In the genomic region with DNA sequence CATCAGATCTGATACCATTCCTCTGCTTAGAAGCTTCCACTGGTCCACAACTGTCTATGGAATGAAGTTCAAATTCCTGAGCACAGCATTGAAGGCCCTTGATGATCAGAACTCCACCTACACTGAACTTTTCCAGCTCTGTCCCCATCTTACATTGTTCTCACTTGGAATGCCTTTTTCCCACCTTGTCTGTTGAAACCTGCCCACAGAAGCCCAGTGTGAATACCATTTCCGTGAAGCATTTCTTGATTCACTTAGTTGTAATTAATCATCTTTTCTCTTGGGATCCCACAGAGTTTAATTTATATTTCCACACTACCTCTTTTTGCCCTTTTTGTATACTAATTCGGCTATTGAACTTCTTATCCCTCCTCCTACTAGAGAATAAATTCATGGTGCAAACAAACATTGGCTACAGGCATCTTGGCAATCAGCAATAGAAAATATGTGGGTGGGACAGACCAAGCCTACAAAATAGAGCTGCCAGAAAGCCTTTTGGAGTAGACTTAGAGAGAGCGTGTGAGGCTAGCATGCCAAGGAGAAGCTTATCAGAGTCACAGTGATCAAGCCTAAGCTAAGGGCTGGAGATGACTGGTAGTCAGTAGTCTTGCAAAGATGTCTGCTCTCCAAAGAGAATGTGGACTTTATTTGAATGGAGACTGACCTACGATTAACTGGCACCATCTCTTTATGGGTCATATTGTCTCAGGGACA, we compare ENCODE assay signal across 25 cellular contexts. TPM values are rescaled to one million over a fixed set of nuclear protein-coding genes. Genes with fewer than 3 reads are reported as not detected.
"Had no signal": no experiment of that assay in that cellular context is flagged by ENCODE, and none has a peak within 500 bp of the region (broad histone marks: within the 10 kb centered on the region; RNA-seq: fewer than 3 reads in every experiment).

No MANE protein-coding gene starts in this region.

- H3K4me3 Mint-ChIP-seq: dendritic cell treated with granulocyte-macrophage colony-stimulating factor and Interleukin-4, amounts not matched to agents 40 ng/mL and 50 ng/mL, for 4 days; effector memory CD8-positive, alpha-beta T cell; immature natural killer cell; naive thymus-derived CD4-positive, alpha-beta T cell; nephron progenitor cell had no signal

- H3K27me3 Mint-ChIP-seq: dendritic cell treated with granulocyte-macrophage colony-stimulating factor and Interleukin-4, amounts not matched to agents 40 ng/mL and 50 ng/mL, for 4 days had no signal

- H3K4me1 ChIP-seq: psoas muscle, right lobe of liver had no signal

- H3K27ac ChIP-seq: left ventricle myocardium inferior, lower lobe of right lung, psoas muscle, right lobe of liver, tibial artery, upper lobe of left lung, vagina had no signal

- ATAC-seq: effector memory CD8-positive, alpha-beta T cell; lower lobe of right lung; naive thymus-derived CD4-positive, alpha-beta T cell; right lobe of liver had no signal

- H3K27ac Mint-ChIP-seq: dendritic cell treated with granulocyte-macrophage colony-stimulating factor and Interleukin-4, amounts not matched to agents 40 ng/mL and 50 ng/mL, for 4 days; effector memory CD8-positive, alpha-beta T cell; immature natural killer cell; naive thymus-derived CD4-positive, alpha-beta T cell; nephron progenitor cell had no signal

- H3K4me3 ChIP-seq: left ventricle myocardium inferior, lower lobe of right lung, psoas muscle, right lobe of liver, tibial artery, upper lobe of left lung, vagina had no signal

- H3K9me3 Mint-ChIP-seq: dendritic cell treated with granulocyte-macrophage colony-stimulating factor and Interleukin-4, amounts not matched to agents 40 ng/mL and 50 ng/mL, for 4 days; effector memory CD8-positive, alpha-beta T cell; immature natural killer cell; naive thymus-derived CD4-positive, alpha-beta T cell had no signal

- H3K4me1 Mint-ChIP-seq: immature natural killer cell; naive thymus-derived CD4-positive, alpha-beta T cell; nephron progenitor cell had no signal

- H3K36me3 Mint-ChIP-seq: immature natural killer cell; naive thymus-derived CD4-positive, alpha-beta T cell had no signal

- DNase-seq: cerebellar nuclear complex; effector memory CD8-positive, alpha-beta T cell; erythroblast; foreskin fibroblast; immature natural killer cell; kidney; left cardiac atrium; left ventricle myocardium inferior; lower lobe of right lung; mesenchymal stem cell; midbrain; naive thymus-derived CD4-positive, alpha-beta T cell; nephron progenitor cell; psoas muscle; retina; right lobe of liver; stimulated activated CD4-positive, alpha-beta T cell treated with anti-CD3 and anti-CD28 coated beads, Interleukin-2, amount 100 ng/mL, for 24 hours; stimulated activated CD4-positive, alpha-beta T cell treated with anti-CD3 and anti-CD28 coated beads, Interleukin-4, amount 100 ng/mL, for 4 hours; stimulated activated naive CD4-positive, alpha-beta T cell; tibial artery; upper lobe of left lung had no signal

- H3K9me3 ChIP-seq: lower lobe of right lung, psoas muscle, right lobe of liver, tibial artery, upper lobe of left lung, vagina had no signal

- H3K36me3 ChIP-seq: left ventricle myocardium inferior, lower lobe of right lung, right lobe of liver, tibial artery, upper lobe of left lung, vagina had no signal

- H3K27me3 ChIP-seq: right lobe of liver, tibial artery, upper lobe of left lung, vagina had no signal

RNA-seq across cellular contexts. Expression of gene NHLH2, which starts 26.1 kb away (rescaled TPM):
- total RNA-seq: kidney; left cardiac atrium; left ventricle myocardium inferior; naive thymus-derived CD4-positive, alpha-beta T cell; omental fat pad; psoas muscle; right lobe of liver; skeletal muscle tissue had no signal
- polyA plus RNA-seq: immature natural killer cell; naive thymus-derived CD4-positive, alpha-beta T cell; psoas muscle had no signal

RNA-seq across cellular contexts. Expression of gene CASQ2, which starts 46.3 kb away (rescaled TPM):
- total RNA-seq: naive thymus-derived CD4-positive, alpha-beta T cell had no signal
- polyA plus RNA-seq: immature natural killer cell; naive thymus-derived CD4-positive, alpha-beta T cell had no signal
